ENCODE assay signal across 8 cellular contexts in genomic region chr4:7876096-7876993, GRCh38.
A peak's percentile ranks its signal among the peaks of the same experiment; 100 is the strongest.
DNase-seq lines count a peak whose midpoint lies in the region; ATAC-seq, FAIRE-seq and TF ChIP-seq lines count a peak whose summit lies in the region.

No MANE protein-coding gene starts in this region.

- 52 to 72% (median 70%) methylated on average over 17 of the region's 17 CpGs for WGBS in small intestine, 3 donors
- WGBS in testis, 2 donors: 53 to 68% methylated on average over 17 of the region's 17 CpGs

- TF ChIP-seq CTCF in fibroblast of pulmonary artery (IDR thresholded peaks at IDR 0.05; ENCODE audit: low read length, missing control alignments) (peak; percentile 56), testis (IDR thresholded peaks at IDR 0.05) (no peak)

- FAIRE-seq in small intestine (lab: Jason Lieb, UNC): no peak

- intact Hi-C loops in testis (cut with DNase I; ENCODE audit: low total_unique reads): no loop called here

- H3K36me3 ChIP-seq in small intestine (ENCODE audit: control insufficient read depth in 2 of 2, insufficient read depth in 2 of 2, low read length in 2 of 2) (no peaks in the 10 kb centered on the region), testis (ENCODE audit: low read depth, missing control alignments) (no peaks in the 10 kb centered on the region)

- peak; percentile 21 for DNase-seq in HT-29 (ENCODE audit: low spot score)
- peak; percentile 41 to 60 for DNase-seq in activated CD4-positive, alpha-beta T cell treated with anti-CD3 and anti-CD28 coated beads, Interleukin-2, amount 50 U/mL, for 48 hours
- DNase-seq in fibroblast of pulmonary artery (ENCODE audit: low read depth): peak; percentile 70
- peak; percentile 36 for DNase-seq in small intestine
- DNase-seq in NCI-H146 (lab: John Stamatoyannopoulos, UW): no peak
- no peak for DNase-seq in testis

- H3K9me3 ChIP-seq in small intestine (ENCODE audit: control insufficient read depth, low read depth) (no peaks in the 10 kb centered on the region), testis (no peaks in the 10 kb centered on the region)

- peak overlapping the region in 1 of 2 donors; percentile 59 for H3K27ac ChIP-seq in small intestine (ENCODE audit: low read depth in 1 of 2, low read length in 1 of 2)
- no peak overlapping the region for H3K27ac ChIP-seq in testis

- no peaks in the 10 kb centered on the region for H3K27me3 ChIP-seq in small intestine (ENCODE audit: control insufficient read depth in 2 of 2, insufficient read depth in 2 of 2, low read length in 2 of 2)
- H3K27me3 ChIP-seq in testis: no peaks in the 10 kb centered on the region

- H3K4me3 ChIP-seq in fibroblast of pulmonary artery (replicated peaks; ENCODE audit: low read depth, low read length) (no peak overlapping the region), small intestine (ENCODE audit: low read depth in 1 of 2, low read length in 2 of 2) (no peak overlapping the region), testis (no peak overlapping the region)

- no peak for ATAC-seq in GM21786 (IDR thresholded peaks at IDR 0.05; ENCODE audit: unreplicated experiment)
- ATAC-seq in GM21723 (IDR thresholded peaks at IDR 0.05; ENCODE audit: unreplicated experiment): no peak

- H3K4me1 ChIP-seq in small intestine (ENCODE audit: control insufficient read depth in 2 of 2, insufficient read depth in 1 of 2, low read depth in 1 of 2, low read length in 1 of 2) (no peaks in the 10 kb centered on the region), testis (peaks cover 7% of the 10 kb centered on the region)

- TF ChIP-seq POLR2A in testis (IDR thresholded peaks at IDR 0.05): no peak

Comparison
In these comparisons a context has a peak if more than half of its experiments do, and no peak if none do; other contexts are left out.
1. DNase-seq: peak in HT-29 (single experiment), activated CD4-positive, alpha-beta T cell treated with anti-CD3 and anti-CD28 coated beads, Interleukin-2, amount 50 U/mL, for 48 hours (2 of 2), fibroblast of pulmonary artery (single experiment) and small intestine (single experiment); none in NCI-H146 (single experiment) and testis (single experiment).